In the genomic region with DNA sequence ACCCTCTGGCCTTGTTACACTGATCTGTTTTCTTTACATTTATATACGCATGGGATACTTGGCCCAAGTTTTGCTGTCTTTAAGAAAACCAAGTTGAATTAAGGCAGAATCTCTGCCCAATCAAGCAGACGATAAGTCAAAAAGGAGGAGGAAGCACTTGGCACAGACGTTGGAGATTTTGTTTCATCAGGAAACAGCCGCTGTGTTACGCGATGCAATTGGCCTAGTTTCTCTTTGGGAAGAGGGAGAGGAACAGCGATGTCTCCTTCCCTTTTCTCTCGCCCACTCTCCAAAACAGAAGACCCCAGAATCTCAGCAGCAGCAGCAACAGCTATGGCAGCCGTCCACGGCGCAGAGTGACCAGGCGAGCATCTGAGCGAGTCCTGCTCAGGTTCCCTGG, we compare ENCODE assay signal across 15 cellular contexts. TPM values are rescaled to one million over a fixed set of nuclear protein-coding genes. Genes with fewer than 3 reads are reported as not detected.
DNase-seq lines count a peak whose midpoint lies in the region; ATAC-seq and TF ChIP-seq lines count a peak whose summit lies in the region.
"Had no signal": no experiment of that assay in that cellular context is flagged by ENCODE, and none has a peak within 500 bp of the region (broad histone marks: within the 10 kb centered on the region; RNA-seq: fewer than 3 reads in every experiment).

No MANE protein-coding gene starts in this region.

- peak overlapping the region in 9 of 10 donors; percentile 13 to 79 (median 54) for H3K27ac ChIP-seq in heart right ventricle
- H3K27ac ChIP-seq in epithelial cell of prostate, result peak overlapping the region; percentile 6
- H3K27ac ChIP-seq in uterus, result peak overlapping the region; percentile 62 to 63
- H3K27ac ChIP-seq: suprapubic skin had no signal

- no peak for TF ChIP-seq POLR2A in uterus (IDR thresholded peaks at IDR 0.05)

- H3K27ac Mint-ChIP-seq in osteocyte (ENCODE audit: unreplicated experiment), result peak overlapping the region; percentile 47
- H3K27ac Mint-ChIP-seq in stimulated activated memory B cell treated with anti-CD40 and anti-IgM and Interleukin-4, amounts not matched to agents 10 μg/mL and 1 μg/mL and 100 μg/mL, for 72 hours, result no peak overlapping the region
- H3K27ac Mint-ChIP-seq: activated CD4-positive, alpha-beta T cell treated with anti-CD3 and anti-CD28 coated beads for 36 hours; activated naive CD4-positive, alpha-beta T cell treated with anti-CD3 and anti-CD28 coated beads, Interleukin-2, amount 50 U/mL, for 72 hours; CD8-positive, alpha-beta T cell had no signal

- H3K27me3 ChIP-seq in heart right ventricle, result no peaks in the 10 kb centered on the region
- no peaks in the 10 kb centered on the region for H3K27me3 ChIP-seq in uterus
- H3K27me3 ChIP-seq: suprapubic skin had no signal

- H3K9me3 ChIP-seq in heart right ventricle, result no peaks in the 10 kb centered on the region
- no peaks in the 10 kb centered on the region for H3K9me3 ChIP-seq in uterus
- H3K9me3 ChIP-seq: suprapubic skin had no signal

- TF ChIP-seq CTCF in heart right ventricle (IDR thresholded peaks at IDR 0.05), result no peak
- no peak for TF ChIP-seq CTCF in osteocyte (IDR thresholded peaks at IDR 0.05)
- TF ChIP-seq CTCF in uterus (IDR thresholded peaks at IDR 0.05), result no peak

- H3K36me3 Mint-ChIP-seq in osteocyte (ENCODE audit: unreplicated experiment), result peaks cover 33% of the 10 kb centered on the region
- H3K36me3 Mint-ChIP-seq in stimulated activated memory B cell treated with anti-CD40 and anti-IgM and Interleukin-4, amounts not matched to agents 10 μg/mL and 1 μg/mL and 100 μg/mL, for 72 hours, result no peaks in the 10 kb centered on the region
- H3K36me3 Mint-ChIP-seq: activated naive CD4-positive, alpha-beta T cell treated with anti-CD3 and anti-CD28 coated beads, Interleukin-2, amount 50 U/mL, for 72 hours; CD8-positive, alpha-beta T cell had no signal

- peaks cover 49% of the 10 kb centered on the region for H3K4me1 Mint-ChIP-seq in osteocyte (ENCODE audit: unreplicated experiment)
- no peaks in the 10 kb centered on the region for H3K4me1 Mint-ChIP-seq in stimulated activated memory B cell treated with anti-CD40 and anti-IgM and Interleukin-4, amounts not matched to agents 10 μg/mL and 1 μg/mL and 100 μg/mL, for 72 hours
- H3K4me1 Mint-ChIP-seq: activated CD4-positive, alpha-beta T cell treated with anti-CD3 and anti-CD28 coated beads for 36 hours had no signal

- H3K4me3 Mint-ChIP-seq in osteocyte (ENCODE audit: unreplicated experiment), result no peak overlapping the region
- H3K4me3 Mint-ChIP-seq in stimulated activated memory B cell treated with anti-CD40 and anti-IgM and Interleukin-4, amounts not matched to agents 10 μg/mL and 1 μg/mL and 100 μg/mL, for 72 hours, result no peak overlapping the region
- H3K4me3 Mint-ChIP-seq: activated CD4-positive, alpha-beta T cell treated with anti-CD3 and anti-CD28 coated beads for 36 hours; CD8-positive, alpha-beta T cell had no signal

- ATAC-seq in heart right ventricle, result peak in 3 of 8 donors; percentile 11 to 31 (median 12)
- no peak for ATAC-seq in Right ventricle myocardium inferior
- no peak for ATAC-seq in stimulated activated memory B cell treated with anti-CD40 and anti-IgM and Interleukin-4, amounts not matched to agents 10 μg/mL and 1 μg/mL and 100 μg/mL, for 72 hours
- ATAC-seq: activated CD4-positive, alpha-beta T cell treated with anti-CD3 and anti-CD28 coated beads for 36 hours; activated naive CD4-positive, alpha-beta T cell treated with anti-CD3 and anti-CD28 coated beads, Interleukin-2, amount 50 U/mL, for 72 hours; CD8-positive, alpha-beta T cell had no signal

- H3K36me3 ChIP-seq in heart right ventricle (peaks cover 0 to 96% (median 31%) of the 10 kb centered on the region in 9 donors), uterus (no peaks in the 10 kb centered on the region)

- H3K4me3 ChIP-seq in heart right ventricle (no peak overlapping the region), uterus (no peak overlapping the region)
- H3K4me3 ChIP-seq: suprapubic skin had no signal

- DNase-seq in heart right ventricle, result peak in 1 of 2 donors; percentile 45
- DNase-seq in Right ventricle myocardium inferior (ENCODE audit: missing footprints), result no peak
- DNase-seq in epithelial cell of prostate (ENCODE audit: low read depth, low spot score), result no peak
- no peak for DNase-seq in osteocyte (ENCODE audit: extremely low spot score, unreplicated experiment)
- peak in 1 of 2 donors; percentile 51 for DNase-seq in uterus
- DNase-seq in SIG-M5 treated with dmso at 0.1 percent for 504 hours (lab: John Stamatoyannopoulos, UW; ENCODE audit: unreplicated experiment), result no peak
- DNase-seq in activated CD4-positive, alpha-beta T cell treated with anti-CD3 and anti-CD28 coated beads, Interleukin-2, amount 50 U/mL, for 1 hour, result no peak
- DNase-seq: activated CD4-positive, alpha-beta T cell treated with anti-CD3 and anti-CD28 coated beads for 36 hours; CD8-positive, alpha-beta T cell; NCI-H1436; NCI-H345; T-helper 2 cell had no signal

- H3K27me3 Mint-ChIP-seq in osteocyte (ENCODE audit: unreplicated experiment), result no peaks in the 10 kb centered on the region
- peaks cover 8% of the 10 kb centered on the region for H3K27me3 Mint-ChIP-seq in stimulated activated memory B cell treated with anti-CD40 and anti-IgM and Interleukin-4, amounts not matched to agents 10 μg/mL and 1 μg/mL and 100 μg/mL, for 72 hours

- intact Hi-C loops in heart right ventricle (cut with DNase I), result loop anchor here (5.0 to 10.0 kb wide), 11 partner anchors 92 to 305 kb away; no protein-coding TSS in a partner anchor
- intact Hi-C loops in Right ventricle myocardium inferior (cut with DNase I), result loop anchor here (5.0 kb wide), 1 partner anchor 110 kb away; no protein-coding TSS in a partner anchor
- intact Hi-C loops in uterus (cut with DNase I; ENCODE audit: low total_unique reads), result loop anchor here (5.0 to 10.0 kb wide), 3 partner anchors 182 to 302 kb away; no protein-coding TSS in a partner anchor

- H3K4me1 ChIP-seq in heart right ventricle (peaks cover 35 to 88% (median 78%) of the 10 kb centered on the region in 9 donors), uterus (peaks cover 6 to 13% of the 10 kb centered on the region in 2 donors)

- 48 to 55% methylated on average over 13 of the region's 13 CpGs for WGBS in heart right ventricle, 2 donors

- H3K9me3 Mint-ChIP-seq in osteocyte (ENCODE audit: unreplicated experiment), result no peaks in the 10 kb centered on the region
- no peaks in the 10 kb centered on the region for H3K9me3 Mint-ChIP-seq in stimulated activated memory B cell treated with anti-CD40 and anti-IgM and Interleukin-4, amounts not matched to agents 10 μg/mL and 1 μg/mL and 100 μg/mL, for 72 hours
- H3K9me3 Mint-ChIP-seq: activated naive CD4-positive, alpha-beta T cell treated with anti-CD3 and anti-CD28 coated beads, Interleukin-2, amount 50 U/mL, for 72 hours; CD8-positive, alpha-beta T cell had no signal

RNA-seq across cellular contexts. Expression of a gene that starts 20.2 kb away (rescaled TPM):
- total RNA-seq in heart right ventricle (10 to 100 TPM; 53.7 to 68.0 (median 62.5) TPM), Right ventricle myocardium inferior (58.4 TPM), osteocyte (49.6 and 50.6 TPM in 2 replicates), uterus (10 to 100 TPM; 24.7 to 55.7 (median 35.2) TPM)
- 10 to 100 TPM; 96.4 to 98.1 TPM for polyA plus RNA-seq in heart right ventricle

RNA-seq across cellular contexts. Expression of a gene that starts 55.3 kb away (rescaled TPM):
- 10 to 100 TPM; 13.5 to 20.2 (median 18.1) TPM for total RNA-seq in heart right ventricle
- 10 to 100 TPM in 1 of 2 donors, 1 to 10 TPM in 1; 9.8 to 17.5 TPM for polyA plus RNA-seq in heart right ventricle
- 16.5 TPM for total RNA-seq in Right ventricle myocardium inferior
- 21.8 and 21.9 TPM in 2 replicates for total RNA-seq in osteocyte
- total RNA-seq in uterus, result 10 to 100 TPM; 21.8 to 58.4 (median 38.4) TPM

RNA-seq across cellular contexts. Expression of a gene that starts 55.4 kb away (rescaled TPM):
- total RNA-seq in heart right ventricle (100 to 1,000 TPM in 1 of 10 donors, 10 to 100 TPM in 9; 30.3 to 140 (median 68.2) TPM), Right ventricle myocardium inferior (27.4 TPM), osteocyte (not detected in 2 replicates), uterus (1 to 10 TPM in 3 of 4 donors, not detected in 1; 3.0 to 8.2 (median 7.5) TPM)
- polyA plus RNA-seq in heart right ventricle, result 10 to 100 TPM in 1 of 2 donors, 1 to 10 TPM in 1; 8.2 to 15.1 TPM
- total RNA-seq: CD8-positive, alpha-beta T cell had no signal

Comparison
In these comparisons a context has a peak if more than half of its experiments do, and no peak if none do; other contexts are left out.
1. H3K27ac ChIP-seq: peak in every context shown above with its lines; median percentile 62 in uterus; 54 in heart right ventricle; 6 in epithelial cell of prostate.